Comparison of ENCODE assay signal across 9 cellular contexts in genomic region chr17:74833501-74834361, GRCh38. TPM values are rescaled to one million over a fixed set of nuclear protein-coding genes. Genes with fewer than 3 reads are reported as not detected.
A peak's percentile ranks its signal among the peaks of the same experiment; 100 is the strongest.
DNase-seq lines count a peak whose midpoint lies in the region; ATAC-seq and TF ChIP-seq lines count a peak whose summit lies in the region.
"Had no signal": no experiment of that assay in that cellular context is flagged by ENCODE, and none has a peak within 500 bp of the region (broad histone marks: within the 10 kb centered on the region; RNA-seq: fewer than 3 reads in every experiment).

No MANE protein-coding gene starts in this region.

- H3K27ac Mint-ChIP-seq in T-helper 17 cell = no peak overlapping the region
- H3K27ac Mint-ChIP-seq: activated naive CD8-positive, alpha-beta T cell treated with anti-CD3 and anti-CD28 coated beads, Interleukin-2, amount 10 ng/mL, durations not matched to agents 7 days and 5 days had no signal

- no peak for TF ChIP-seq CTCF in AG10803 (conservative IDR thresholded peaks at IDR 0.05; ENCODE audit: low read length)

- ATAC-seq in T-helper 17 cell (peak; percentile 25), GM19035 (IDR thresholded peaks at IDR 0.05; ENCODE audit: unreplicated experiment) (no peak)

- peak; percentile 55 for DNase-seq in AG10803 (ENCODE audit: low read depth)
- peak; percentile 33 for DNase-seq in HCEC 1CT
- no peak for DNase-seq in T-helper 17 cell
- peak; percentile 78 for DNase-seq in kidney glomerular epithelial cell (lab: John Stamatoyannopoulos, UW)
- no peak for DNase-seq in iPS-NIHi11 (ENCODE audit: low spot score)
- DNase-seq in DMS 273 (lab: John Stamatoyannopoulos, UW; ENCODE audit: unreplicated experiment) = no peak
- no peak for DNase-seq in HuH-7.5 (ENCODE audit: low spot score)
- DNase-seq: activated naive CD8-positive, alpha-beta T cell treated with anti-CD3 and anti-CD28 coated beads, Interleukin-2, amount 10 ng/mL, durations not matched to agents 7 days and 5 days had no signal

- H3K36me3 Mint-ChIP-seq in T-helper 17 cell (ENCODE audit: low read depth) = peaks cover 7% of the 10 kb centered on the region

- peaks cover 9% of the 10 kb centered on the region for H3K4me1 Mint-ChIP-seq in T-helper 17 cell
- H3K4me1 Mint-ChIP-seq: activated naive CD8-positive, alpha-beta T cell treated with anti-CD3 and anti-CD28 coated beads, Interleukin-2, amount 10 ng/mL, durations not matched to agents 7 days and 5 days had no signal

- H3K27me3 Mint-ChIP-seq in T-helper 17 cell = no peaks in the 10 kb centered on the region
- H3K27me3 Mint-ChIP-seq: activated naive CD8-positive, alpha-beta T cell treated with anti-CD3 and anti-CD28 coated beads, Interleukin-2, amount 10 ng/mL, durations not matched to agents 7 days and 5 days had no signal

- H3K4me3 Mint-ChIP-seq in T-helper 17 cell = no peak overlapping the region
- H3K4me3 Mint-ChIP-seq: activated naive CD8-positive, alpha-beta T cell treated with anti-CD3 and anti-CD28 coated beads, Interleukin-2, amount 10 ng/mL, durations not matched to agents 7 days and 5 days had no signal

- no peaks in the 10 kb centered on the region for H3K9me3 ChIP-seq in T-helper 17 cell (ENCODE audit: control insufficient read depth, low read length, poor library complexity, severe bottlenecking)

- no peak overlapping the region for H3K4me3 ChIP-seq in AG10803 (ENCODE audit: low read length)

RNA-seq across cellular contexts. Expression of gene GRIN2C, which starts 26.0 kb away (rescaled TPM):
- not detected for total RNA-seq in T-helper 17 cell

RNA-seq across cellular contexts. Expression of gene FDXR, which starts 39.1 kb away (rescaled TPM):
- total RNA-seq in T-helper 17 cell = 1 to 10 TPM; 4.5 to 8.7 TPM

RNA-seq across cellular contexts. Expression of gene NAT9, which starts 57.6 kb away (rescaled TPM):
- total RNA-seq in T-helper 17 cell = 10 to 100 TPM; 32.3 to 32.8 TPM

RNA-seq across cellular contexts. Expression of gene FADS6, which starts 59.7 kb away (rescaled TPM):
- total RNA-seq in T-helper 17 cell = not detected
- total RNA-seq: activated naive CD8-positive, alpha-beta T cell treated with anti-CD3 and anti-CD28 coated beads, Interleukin-2, amount 10 ng/mL, durations not matched to agents 7 days and 5 days had no signal

Comparison
In these comparisons a context has a peak if more than half of its experiments do, and no peak if none do; other contexts are left out.
1. DNase-seq: peak in AG10803 (single experiment), HCEC 1CT (single experiment) and kidney glomerular epithelial cell (single experiment); none in T-helper 17 cell (0 of 3), iPS-NIHi11 (single experiment), DMS 273 (single experiment) and HuH-7.5 (single experiment).